Comparison of ENCODE assay signal across 24 cellular contexts in the genomic region with DNA sequence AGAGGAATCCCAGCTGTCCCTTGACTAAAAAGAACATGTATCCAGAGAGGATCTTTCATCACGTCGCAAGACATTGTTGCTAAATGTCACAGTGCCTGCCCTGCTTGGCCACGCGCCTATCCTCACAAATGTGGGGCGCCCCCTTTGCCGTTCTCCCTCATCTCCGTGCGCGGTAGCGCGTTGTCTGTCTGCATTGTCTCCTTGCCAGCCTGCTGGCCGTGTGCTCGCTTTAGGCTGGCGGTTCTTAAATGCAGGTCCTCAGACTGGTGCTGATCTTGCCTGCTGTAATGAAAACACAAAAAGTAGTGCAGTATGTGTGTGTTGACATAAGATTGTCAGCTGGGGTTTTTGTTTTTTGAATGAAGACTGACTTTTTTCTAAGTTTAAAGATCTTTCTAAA.
"Had no signal": no experiment of that assay in that cellular context is flagged by ENCODE, and none has a peak within 500 bp of the region (broad histone marks: within the 10 kb centered on the region; RNA-seq: fewer than 3 reads in every experiment).

No MANE protein-coding gene starts in this region.

- H3K27me3 ChIP-seq: brain microvascular endothelial cell, esophagus muscularis mucosa, left lung, right lobe of liver, stomach, suprapubic skin, vagina had no signal

- H3K4me3 Mint-ChIP-seq: activated naive CD4-positive, alpha-beta T cell treated with anti-CD3 and anti-CD28 coated beads for 36 hours; activated T-cell treated with anti-CD3 and anti-CD28 coated beads, Interleukin-2, amount 50 U/mL, for 4 hours; central memory CD8-positive, alpha-beta T cell; dendritic cell treated with granulocyte-macrophage colony-stimulating factor and Interleukin-4, amounts not matched to agents 40 ng/mL and 50 ng/mL, for 4 days; neural crest cell had no signal

- H3K4me3 ChIP-seq: left lung, lung, right lobe of liver, skin epidermis, stomach, suprapubic skin, vagina had no signal

- H3K27ac Mint-ChIP-seq: activated naive CD4-positive, alpha-beta T cell treated with anti-CD3 and anti-CD28 coated beads for 36 hours; dendritic cell treated with granulocyte-macrophage colony-stimulating factor and Interleukin-4, amounts not matched to agents 40 ng/mL and 50 ng/mL, for 4 days had no signal

- H3K4me1 ChIP-seq: left lung, right lobe of liver, stomach, vagina had no signal

- H3K9me3 ChIP-seq: esophagus muscularis mucosa, left lung, right lobe of liver, stomach, suprapubic skin, vagina had no signal

- H3K27me3 Mint-ChIP-seq: central memory CD8-positive, alpha-beta T cell; dendritic cell treated with granulocyte-macrophage colony-stimulating factor and Interleukin-4, amounts not matched to agents 40 ng/mL and 50 ng/mL, for 4 days; naive B cell had no signal

- H3K4me1 Mint-ChIP-seq: central memory CD8-positive, alpha-beta T cell had no signal

- H3K27ac ChIP-seq: brain microvascular endothelial cell, esophagus muscularis mucosa, left lung, right lobe of liver, skin epidermis, stomach, suprapubic skin, vagina, VCaP had no signal

- DNase-seq: activated CD4-positive, CD25-positive, alpha-beta regulatory T cell treated with anti-CD3 and anti-CD28 coated beads, Interleukin-2, amount 50 U/mL, for 72 hours; activated CD8-positive, alpha-beta memory T cell treated with anti-CD3 and anti-CD28 coated beads, Interleukin-2, amount 50 U/mL, for 4 hours; activated effector memory CD4-positive, alpha-beta T cell treated with Interleukin-2 at 50 U/mL for 16 hours; activated naive CD4-positive, alpha-beta T cell treated with anti-CD3 and anti-CD28 coated beads for 36 hours; activated T-cell treated with anti-CD3 and anti-CD28 coated beads, Interleukin-2, amount 50 U/mL, for 4 hours; brain microvascular endothelial cell; effector memory CD4-positive, alpha-beta T cell; glutamatergic neuron; kidney glomerular epithelial cell; left lung; naive B cell; right lobe of liver; stimulated activated CD4-positive, alpha-beta T cell treated with anti-CD3 and anti-CD28 coated beads, Interleukin-1b, Interleukin-23, amount 100 ng/mL, for 48 hours; stomach; trophoblast cell had no signal

- H3K9me3 Mint-ChIP-seq: activated naive CD4-positive, alpha-beta T cell treated with anti-CD3 and anti-CD28 coated beads for 36 hours; activated T-cell treated with anti-CD3 and anti-CD28 coated beads, Interleukin-2, amount 50 U/mL, for 4 hours; central memory CD8-positive, alpha-beta T cell; dendritic cell treated with granulocyte-macrophage colony-stimulating factor and Interleukin-4, amounts not matched to agents 40 ng/mL and 50 ng/mL, for 4 days; naive B cell; neural crest cell had no signal
